Comparison of ENCODE assay signal across 1 cellular context in genomic region chr3:39051649-39052557, GRCh38.
TF ChIP-seq lines count a peak whose summit lies in the region.

SCN11A (minus strand) TSS chr3:39051944; CDS start chr3:38950362, 101,582 bp downstream.
WDR48 (plus strand) TSS chr3:39052016; CDS start chr3:39052026, 10 bp downstream.

TF ChIP-seq in K562, 482 proteins besides CTCF, POLR2A, EP300 and RAD21 (continued from another document and continues in another):
- TF ChIP-seq RBM22 (IDR thresholded peaks at IDR 0.05; ENCODE audit: low read depth, low read length, poor library complexity, severe bottlenecking): no peak
- TF ChIP-seq L3MBTL2 (IDR thresholded peaks at IDR 0.05): peak; percentile 70; the same call in 1 of the 2 replicates
- no peak for TF ChIP-seq PPARD (CRISPR knock-in tag; IDR thresholded peaks at IDR 0.05)
- no peak for TF ChIP-seq CHCHD3 (CRISPR knock-in tag; IDR thresholded peaks at IDR 0.05)
- TF ChIP-seq KLF1 (tag; IDR thresholded peaks at IDR 0.05): no peak
- TF ChIP-seq SRSF1 (IDR thresholded peaks at IDR 0.05; ENCODE audit: low read depth, low read length): no peak
- no peak for TF ChIP-seq ZNF197 (CRISPR knock-in tag; IDR thresholded peaks at IDR 0.05; ENCODE audit: low read depth)
- TF ChIP-seq YBX1 (IDR thresholded peaks at IDR 0.05): no peak
- TF ChIP-seq MGA (IDR thresholded peaks at IDR 0.05): peak; percentile 71
- no peak for TF ChIP-seq CCAR2 (IDR thresholded peaks at IDR 0.05; ENCODE audit: low read depth, low read length)
- TF ChIP-seq SAFB2 (IDR thresholded peaks at IDR 0.05; ENCODE audit: borderline replicate concordance, low read depth, low read length, severe bottlenecking): no peak
- 0 out of 2 replicates have a peak, but pooled peaks have one; percentile 52 for TF ChIP-seq ZKSCAN8 (CRISPR knock-in tag; IDR thresholded peaks at IDR 0.05)
- TF ChIP-seq ZNF592 (IDR thresholded peaks at IDR 0.05): peak; percentile 24; the same call in 1 of the 2 replicates
- TF ChIP-seq SIN3A (IDR thresholded peaks at IDR 0.05; ENCODE audit: borderline replicate concordance in 2 of 2, control insufficient read depth in 1 of 2, low read depth in 2 of 2, low read length in 2 of 2): peak; percentile 72 to 78; a peak in 2 of 4 replicates
- TF ChIP-seq RFX1 (IDR thresholded peaks at IDR 0.05): no peak
- TF ChIP-seq, protein P1, sequence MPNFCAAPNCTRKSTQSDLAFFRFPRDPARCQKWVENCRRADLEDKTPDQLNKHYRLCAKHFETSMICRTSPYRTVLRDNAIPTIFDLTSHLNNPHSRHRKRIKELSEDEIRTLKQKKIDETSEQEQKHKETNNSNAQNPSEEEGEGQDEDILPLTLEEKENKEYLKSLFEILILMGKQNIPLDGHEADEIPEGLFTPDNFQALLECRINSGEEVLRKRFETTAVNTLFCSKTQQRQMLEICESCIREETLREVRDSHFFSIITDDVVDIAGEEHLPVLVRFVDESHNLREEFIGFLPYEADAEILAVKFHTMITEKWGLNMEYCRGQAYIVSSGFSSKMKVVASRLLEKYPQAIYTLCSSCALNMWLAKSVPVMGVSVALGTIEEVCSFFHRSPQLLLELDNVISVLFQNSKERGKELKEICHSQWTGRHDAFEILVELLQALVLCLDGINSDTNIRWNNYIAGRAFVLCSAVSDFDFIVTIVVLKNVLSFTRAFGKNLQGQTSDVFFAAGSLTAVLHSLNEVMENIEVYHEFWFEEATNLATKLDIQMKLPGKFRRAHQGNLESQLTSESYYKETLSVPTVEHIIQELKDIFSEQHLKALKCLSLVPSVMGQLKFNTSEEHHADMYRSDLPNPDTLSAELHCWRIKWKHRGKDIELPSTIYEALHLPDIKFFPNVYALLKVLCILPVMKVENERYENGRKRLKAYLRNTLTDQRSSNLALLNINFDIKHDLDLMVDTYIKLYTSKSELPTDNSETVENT (CRISPR knock-in tag; IDR thresholded peaks at IDR 0.05): peak; percentile 22; the same call in 1 of the 2 replicates
- no peak for TF ChIP-seq ZNF140 (CRISPR knock-in tag; IDR thresholded peaks at IDR 0.05)
- no peak for TF ChIP-seq ARHGAP35 (IDR thresholded peaks at IDR 0.05; ENCODE audit: partially characterized antibody)
- TF ChIP-seq ZNF57 (CRISPR knock-in tag; IDR thresholded peaks at IDR 0.05): 0 out of 2 replicates have a peak, but pooled peaks have one; percentile 49
- no peak for TF ChIP-seq CLOCK (CRISPR knock-in tag; IDR thresholded peaks at IDR 0.05; ENCODE audit: borderline replicate concordance)
- TF ChIP-seq PHTF2 (CRISPR knock-in tag; IDR thresholded peaks at IDR 0.05): no peak
- TF ChIP-seq SMARCA4 (IDR thresholded peaks at IDR 0.05): peak; percentile 50; the same call in 1 of the 2 replicates
- TF ChIP-seq ASH1L (IDR thresholded peaks at IDR 0.05; ENCODE audit: borderline replicate concordance, low read depth, partially characterized antibody): no peak
- peak in 1 of 2 experiments; percentile 87; a peak in 2 of 4 replicates for TF ChIP-seq MLLT1 (IDR thresholded peaks at IDR 0.05)
- TF ChIP-seq MECOM (CRISPR knock-in tag; IDR thresholded peaks at IDR 0.05): peak; percentile 57; the same call in 1 of the 2 replicates
- TF ChIP-seq, protein P2, sequence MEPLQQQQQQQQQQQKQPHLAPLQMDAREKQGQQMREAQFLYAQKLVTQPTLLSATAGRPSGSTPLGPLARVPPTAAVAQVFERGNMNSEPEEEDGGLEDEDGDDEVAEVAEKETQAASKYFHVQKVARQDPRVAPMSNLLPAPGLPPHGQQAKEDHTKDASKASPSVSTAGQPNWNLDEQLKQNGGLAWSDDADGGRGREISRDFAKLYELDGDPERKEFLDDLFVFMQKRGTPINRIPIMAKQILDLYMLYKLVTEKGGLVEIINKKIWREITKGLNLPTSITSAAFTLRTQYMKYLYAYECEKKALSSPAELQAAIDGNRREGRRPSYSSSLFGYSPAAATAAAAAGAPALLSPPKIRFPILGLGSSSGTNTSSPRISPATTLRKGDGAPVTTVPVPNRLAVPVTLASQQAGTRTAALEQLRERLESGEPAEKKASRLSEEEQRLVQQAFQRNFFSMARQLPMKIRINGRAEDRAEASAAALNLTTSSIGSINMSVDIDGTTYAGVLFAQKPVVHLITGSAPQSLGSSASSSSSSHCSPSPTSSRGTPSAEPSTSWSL (CRISPR knock-in tag; IDR thresholded peaks at IDR 0.05; ENCODE audit: borderline replicate concordance): no peak
- TF ChIP-seq PTTG1 (tag; IDR thresholded peaks at IDR 0.05; ENCODE audit: low read depth): no peak
- no peak for TF ChIP-seq ZBTB9 (CRISPR knock-in tag; IDR thresholded peaks at IDR 0.05)
- peak; percentile 99 for TF ChIP-seq CREM (IDR thresholded peaks at IDR 0.05; ENCODE audit: low read depth)
- peak; percentile 78; the same call in 1 of the 2 replicates for TF ChIP-seq MBD2 (IDR thresholded peaks at IDR 0.05; ENCODE audit: borderline replicate concordance, low read depth)
